33 cellular contexts compared by ENCODE assay signal in genomic region chr2:55973673-55974072, GRCh38.
"Had no signal": no experiment of that assay in that cellular context is flagged by ENCODE, and none has a peak within 500 bp of the region (broad histone marks: within the 10 kb centered on the region; RNA-seq: fewer than 3 reads in every experiment).

No MANE protein-coding gene starts in this region.

- H3K27me3 ChIP-seq: MG63 had no signal

- H3K36me3 ChIP-seq: MG63 had no signal

- H3K4me3 ChIP-seq: MG63 had no signal

- DNase-seq: Karpas-422, Kasumi-1, MG63, MM.1S, MV-4-11, NCI-H1048, NCI-H1092, NCI-H1092 treated with DMSO at 0.1 percent for 48 hours, NCI-H1105, NCI-H1105 treated with DMSO at 0.1 percent for 48 hours, NCI-H1417 treated with DMSO at 0.1 percent for 48 hours, NCI-H1436, NCI-H1436 treated with DMSO at 0.1 percent for 48 hours, NCI-H146, NCI-H1694, NCI-H1694 treated with DMSO at 0.1 percent for 48 hours, NCI-H187, NCI-H187 treated with DMSO at 0.1 percent for 48 hours, NCI-H1930, NCI-H2029, NCI-H2029 treated with DMSO at 0.1 percent for 48 hours, NCI-H2081, NCI-H2081 treated with DMSO at 0.1 percent for 48 hours, NCI-H2107, NCI-H2171, NCI-H2171 treated with DMSO at 0.1 percent for 48 hours, NCI-H2227 treated with DMSO at 0.1 percent for 48 hours, NCI-H226, NCI-H345, NCI-H446, NCI-H446 treated with DMSO at 0.1 percent for 48 hours, NCI-H510A, NCI-H510A treated with DMSO at 0.1 percent for 48 hours had no signal
